ENCODE assay signal across 8 cellular contexts in genomic region chr1:155195201-155196102, GRCh38. TPM values are rescaled to one million over a fixed set of nuclear protein-coding genes. Genes with fewer than 3 reads are reported as not detected.
DNase-seq lines count a peak whose midpoint lies in the region; ATAC-seq and TF ChIP-seq lines count a peak whose summit lies in the region.

No MANE protein-coding gene starts in this region.

- peaks cover 22 to 29% (median 23%) of the 10 kb centered on the region in 3 donors for H3K27me3 Mint-ChIP-seq in CD14-positive monocyte (ENCODE audit: low read depth in 3 of 3)
- H3K27me3 Mint-ChIP-seq in dendritic cell treated with granulocyte-macrophage colony-stimulating factor and Interleukin-4, amounts not matched to agents 40 ng/mL and 50 ng/mL, for 4 days: peaks cover 22% of the 10 kb centered on the region
- H3K27me3 Mint-ChIP-seq in natural killer cell treated with Interleukin-12 subunit alpha and Interleukin-12 subunit beta and Interleukin-15 and Interleukin-18, amount 100 ng/mL, for 72 hours: no peaks in the 10 kb centered on the region

- H3K27ac Mint-ChIP-seq in CD14-positive monocyte: peak overlapping the region in 3 of 7 donors; percentile 4 to 78 (median 70)
- peak overlapping the region; percentile 93 for H3K27ac Mint-ChIP-seq in dendritic cell treated with granulocyte-macrophage colony-stimulating factor and Interleukin-4, amounts not matched to agents 40 ng/mL and 50 ng/mL, for 4 days
- peak overlapping the region; percentile 53 to 77 for H3K27ac Mint-ChIP-seq in natural killer cell treated with Interleukin-12 subunit alpha and Interleukin-12 subunit beta and Interleukin-15 and Interleukin-18, amount 100 ng/mL, for 72 hours

- H3K36me3 Mint-ChIP-seq in CD14-positive monocyte: peaks cover 11 to 18% of the 10 kb centered on the region in 2 donors
- peaks cover 19% of the 10 kb centered on the region for H3K36me3 Mint-ChIP-seq in dendritic cell treated with granulocyte-macrophage colony-stimulating factor and Interleukin-4, amounts not matched to agents 40 ng/mL and 50 ng/mL, for 4 days (ENCODE audit: low read depth)
- no peaks in the 10 kb centered on the region for H3K36me3 Mint-ChIP-seq in natural killer cell treated with Interleukin-12 subunit alpha and Interleukin-12 subunit beta and Interleukin-15 and Interleukin-18, amount 100 ng/mL, for 72 hours

- intact Hi-C loops in CD14-positive monocyte (cut with micrococcal nuclease): no loop called here
- intact Hi-C loops in dendritic cell treated with granulocyte-macrophage colony-stimulating factor and Interleukin-4, amounts not matched to agents 40 ng/mL and 50 ng/mL, for 4 days (cut with micrococcal nuclease): no loop called here

- TF ChIP-seq CTCF in CD14-positive monocyte (IDR thresholded peaks at IDR 0.05): no peak

- peaks cover 0 to 7% (median 3%) of the 10 kb centered on the region in 7 donors for H3K9me3 Mint-ChIP-seq in CD14-positive monocyte
- H3K9me3 Mint-ChIP-seq in dendritic cell treated with granulocyte-macrophage colony-stimulating factor and Interleukin-4, amounts not matched to agents 40 ng/mL and 50 ng/mL, for 4 days: no peaks in the 10 kb centered on the region
- H3K9me3 Mint-ChIP-seq in natural killer cell treated with Interleukin-12 subunit alpha and Interleukin-12 subunit beta and Interleukin-15 and Interleukin-18, amount 100 ng/mL, for 72 hours: no peaks in the 10 kb centered on the region

- H3K4me1 Mint-ChIP-seq in CD14-positive monocyte: peaks cover 27% of the 10 kb centered on the region
- H3K4me1 Mint-ChIP-seq in dendritic cell treated with granulocyte-macrophage colony-stimulating factor and Interleukin-4, amounts not matched to agents 40 ng/mL and 50 ng/mL, for 4 days (ENCODE audit: low read depth): peaks cover 41% of the 10 kb centered on the region
- peaks cover 28 to 31% of the 10 kb centered on the region in 2 donors for H3K4me1 Mint-ChIP-seq in natural killer cell treated with Interleukin-12 subunit alpha and Interleukin-12 subunit beta and Interleukin-15 and Interleukin-18, amount 100 ng/mL, for 72 hours (ENCODE audit: low read depth in 2 of 2)

- no peak for ATAC-seq in natural killer cell treated with Interleukin-12 subunit alpha and Interleukin-12 subunit beta and Interleukin-15 and Interleukin-18, amount 100 ng/mL, for 72 hours
- ATAC-seq in HG03460 (IDR thresholded peaks at IDR 0.05; ENCODE audit: unreplicated experiment): no peak

- DNase-seq in CD14-positive monocyte (ENCODE audit: low spot score) (no peak), MV-4-11 (lab: John Stamatoyannopoulos, UW) (peak; percentile 44), G401 (ENCODE audit: low spot score) (no peak), NCI-H128 (lab: John Stamatoyannopoulos, UW; ENCODE audit: unreplicated experiment) (no peak), DMS79 treated with DMSO at 0.1 percent for 48 hours (lab: John Stamatoyannopoulos, UW) (no peak)
- no peak for DNase-seq in natural killer cell treated with Interleukin-12 subunit alpha and Interleukin-12 subunit beta and Interleukin-15 and Interleukin-18, amount 100 ng/mL, for 72 hours (ENCODE audit: low spot score)

- in situ Hi-C loops in G401 (cut with HindIII; ENCODE audit: low sequenced_read_pairs): no loop called here

- H3K4me3 Mint-ChIP-seq in CD14-positive monocyte: peak overlapping the region; percentile 56 to 87
- H3K4me3 Mint-ChIP-seq in dendritic cell treated with granulocyte-macrophage colony-stimulating factor and Interleukin-4, amounts not matched to agents 40 ng/mL and 50 ng/mL, for 4 days: peak overlapping the region; percentile 67
- peak overlapping the region; percentile 97 for H3K4me3 Mint-ChIP-seq in natural killer cell treated with Interleukin-12 subunit alpha and Interleukin-12 subunit beta and Interleukin-15 and Interleukin-18, amount 100 ng/mL, for 72 hours

RNA-seq across cellular contexts. Expression of gene THBS3, which starts 12.2 kb away (rescaled TPM):
- 1 to 10 TPM; 3.2 to 5.3 TPM for polyA plus RNA-seq in CD14-positive monocyte
- total RNA-seq in natural killer cell treated with Interleukin-12 subunit alpha and Interleukin-12 subunit beta and Interleukin-15 and Interleukin-18, amount 100 ng/mL, for 72 hours: 1 to 10 TPM; 4.1 to 9.4 TPM
- 75.4 and 79.8 TPM in 2 replicates for total RNA-seq in G401 (2014; rRNA removed; shearing (Covaris generic))

RNA-seq across cellular contexts. Expression of gene MTX1, which starts 13.0 kb away (rescaled TPM):
- polyA plus RNA-seq in CD14-positive monocyte: 100 to 1,000 TPM in 1 of 2 donors, 10 to 100 TPM in 1; 86.0 to 101 TPM
- total RNA-seq in natural killer cell treated with Interleukin-12 subunit alpha and Interleukin-12 subunit beta and Interleukin-15 and Interleukin-18, amount 100 ng/mL, for 72 hours: 10 to 100 TPM; 42.6 to 53.0 TPM
- 125 and 126 TPM in 2 replicates for total RNA-seq in G401 (2014; rRNA removed; shearing (Covaris generic))

RNA-seq across cellular contexts. Expression of gene TRIM46, which starts 21.8 kb away (rescaled TPM):
- polyA plus RNA-seq in CD14-positive monocyte: not detected
- 1 to 10 TPM; 3.6 to 9.3 TPM for total RNA-seq in natural killer cell treated with Interleukin-12 subunit alpha and Interleukin-12 subunit beta and Interleukin-15 and Interleukin-18, amount 100 ng/mL, for 72 hours
- 0.14 and 0.37 TPM in 2 replicates for total RNA-seq in G401 (2014; rRNA removed; shearing (Covaris generic))

RNA-seq across cellular contexts. Expression of gene KRTCAP2, which starts 22.3 kb away (rescaled TPM):
- 100 to 1,000 TPM; 247 to 256 TPM for polyA plus RNA-seq in CD14-positive monocyte
- 100 to 1,000 TPM; 149 to 223 TPM for total RNA-seq in natural killer cell treated with Interleukin-12 subunit alpha and Interleukin-12 subunit beta and Interleukin-15 and Interleukin-18, amount 100 ng/mL, for 72 hours
- 177 and 223 TPM in 2 replicates for total RNA-seq in G401 (2014; rRNA removed; shearing (Covaris generic))

RNA-seq across cellular contexts. Expression of gene DPM3, which starts 55.1 kb away (rescaled TPM):
- polyA plus RNA-seq in CD14-positive monocyte: 100 to 1,000 TPM in 1 of 2 donors, 10 to 100 TPM in 1; 99.9 to 141 TPM
- total RNA-seq in natural killer cell treated with Interleukin-12 subunit alpha and Interleukin-12 subunit beta and Interleukin-15 and Interleukin-18, amount 100 ng/mL, for 72 hours: 10 to 100 TPM; 26.0 to 31.1 TPM
- total RNA-seq in G401 (2014; rRNA removed; shearing (Covaris generic)): 83.3 and 104 TPM in 2 replicates
